Comparison of ENCODE assay signal across 1 cellular context in the genomic region with DNA sequence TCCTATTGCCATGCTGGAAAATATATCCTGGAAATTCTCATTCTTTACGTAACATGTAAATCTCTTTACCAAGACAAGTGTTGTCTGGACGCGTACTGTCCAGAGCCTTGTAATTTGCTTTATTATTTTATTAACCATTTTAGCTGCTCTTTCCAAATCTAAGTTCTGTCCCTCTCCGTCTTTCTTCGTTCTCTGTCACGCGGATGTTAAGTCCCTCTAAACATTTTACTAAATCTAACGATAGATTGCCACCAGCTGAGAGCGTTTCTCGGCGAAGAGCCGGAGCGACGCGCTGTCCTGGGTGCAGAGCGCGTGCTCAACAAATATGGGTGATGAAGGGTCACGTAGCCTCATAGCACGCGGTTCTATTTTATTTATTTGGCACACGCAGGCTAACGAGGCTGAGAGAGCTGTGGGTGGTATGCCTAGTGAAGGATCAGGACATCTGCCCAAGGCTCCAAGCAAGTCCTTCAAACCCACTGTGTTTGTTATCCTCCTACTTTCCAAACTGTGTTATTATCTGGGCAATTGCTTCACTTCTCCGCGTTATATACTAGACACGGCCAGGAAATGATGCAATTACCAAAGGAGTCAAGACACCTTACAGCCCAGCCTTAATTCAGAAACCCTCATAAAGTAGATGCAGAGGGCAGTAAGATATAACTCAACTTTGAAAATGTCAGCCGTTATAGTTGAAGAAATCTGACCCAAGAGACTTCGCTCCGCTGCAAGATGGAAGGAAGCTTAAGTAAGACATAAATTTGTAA.
TF ChIP-seq lines count a peak whose summit lies in the region.

No MANE protein-coding gene starts in this region.

TF ChIP-seq in endothelial cell of umbilical vein, 7 proteins besides CTCF, POLR2A, EP300 and RAD21:
- TF ChIP-seq EZH2 (IDR thresholded peaks at IDR 0.05; ENCODE audit: borderline replicate concordance, low read depth, low read length, severe bottlenecking) (no peak), MYC (IDR thresholded peaks at IDR 0.05; ENCODE audit: low read depth, low read length) (peak; percentile 70), POLR2AphosphoS5 (IDR thresholded peaks at IDR 0.05; ENCODE audit: insufficient read depth, low read depth, low read length) (peak; percentile 43), JUN (IDR thresholded peaks at IDR 0.05; ENCODE audit: borderline replicate concordance, insufficient read depth, insufficient read length, low read depth) (peak; percentile 29), FOS (IDR thresholded peaks at IDR 0.05; ENCODE audit: borderline replicate concordance, insufficient read depth, low read length) (no peak), GATA2 (IDR thresholded peaks at IDR 0.05; ENCODE audit: insufficient read depth, insufficient read length, low read depth, low read length) (no peak)
- TF ChIP-seq, protein P1, sequence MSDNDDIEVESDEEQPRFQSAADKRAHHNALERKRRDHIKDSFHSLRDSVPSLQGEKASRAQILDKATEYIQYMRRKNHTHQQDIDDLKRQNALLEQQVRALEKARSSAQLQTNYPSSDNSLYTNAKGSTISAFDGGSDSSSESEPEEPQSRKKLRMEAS (IDR thresholded peaks at IDR 0.05; ENCODE audit: insufficient read depth, insufficient read length) = peak; percentile 31
